Comparison of ENCODE assay signal across 1 cellular context in genomic region chr5:109511980-109512744, GRCh38.
A peak's percentile ranks its signal among the peaks of the same experiment; 100 is the strongest.
TF ChIP-seq lines count a peak whose summit lies in the region.

No MANE protein-coding gene starts in this region.

TF ChIP-seq in K562, 482 proteins besides CTCF, POLR2A, EP300 and RAD21 (continued from another document and continues in another):
- TF ChIP-seq POLR3G (IDR thresholded peaks at IDR 0.05; ENCODE audit: extremely low read depth, insufficient read length, insufficient replicate concordance) (no peak), XRCC3 (IDR thresholded peaks at IDR 0.05) (no peak), STAT5B (CRISPR knock-in tag; IDR thresholded peaks at IDR 0.05) (no peak), SPI1 (IDR thresholded peaks at IDR 0.05; ENCODE audit: borderline replicate concordance, low read depth, low read length) (peak; percentile 51; the same call in 1 of the 2 replicates), KLF16 (IDR thresholded peaks at IDR 0.05) (0 out of 2 replicates have a peak, but pooled peaks have one; percentile 38), BHLHE40 (IDR thresholded peaks at IDR 0.05; ENCODE audit: low read length) (no peak), TFE3 (CRISPR knock-in tag; IDR thresholded peaks at IDR 0.05) (no peak), NFE2L1 (tag; IDR thresholded peaks at IDR 0.05; ENCODE audit: borderline replicate concordance, low read depth) (no peak), ZNF639 (CRISPR knock-in tag; conservative IDR thresholded peaks at IDR 0.05 in 1 of 2, IDR thresholded peaks at IDR 0.05 in 1 of 2) (0 out of 4 replicates have a peak, but pooled peaks of 1 of the 2 experiments have one; percentile 31), MAFG (tag; conservative IDR thresholded peaks at IDR 0.05) (no peak), CHD1 (IDR thresholded peaks at IDR 0.05; ENCODE audit: low read length) (no peak), ZNF586 (CRISPR knock-in tag; conservative IDR thresholded peaks at IDR 0.05) (no peak), TAL1 (IDR thresholded peaks at IDR 0.05) (peak; percentile 55), POLR2B (IDR thresholded peaks at IDR 0.05; ENCODE audit: low read depth, partially characterized antibody) (no peak), MCM3 (IDR thresholded peaks at IDR 0.05) (no peak), CXXC5 (CRISPR knock-in tag; IDR thresholded peaks at IDR 0.05) (peak; percentile 31; the same call in 1 of the 2 replicates), ILF3 (IDR thresholded peaks at IDR 0.05; ENCODE audit: borderline replicate concordance) (no peak), FOS (IDR thresholded peaks at IDR 0.05; ENCODE audit: extremely low read depth, insufficient read length) (no peak), ATF3 (IDR thresholded peaks at IDR 0.05) (no peak), ATF3 (CRISPR knock-in tag; conservative IDR thresholded peaks at IDR 0.05) (no peak), SMAD2 (IDR thresholded peaks at IDR 0.05; ENCODE audit: low read depth, low read length) (no peak), BRF1 (IDR thresholded peaks at IDR 0.05; ENCODE audit: borderline replicate concordance, extremely low read depth, insufficient read length) (no peak), POLR2AphosphoS5 (IDR thresholded peaks at IDR 0.05; ENCODE audit: control insufficient read depth, insufficient read depth, low read depth, low read length) (no peak), HDAC6 (IDR thresholded peaks at IDR 0.05; ENCODE audit: low read depth, low read length) (no peak), TCF7 (IDR thresholded peaks at IDR 0.05; ENCODE audit: borderline replicate concordance) (no peak), SMAD4 (CRISPR knock-in tag; conservative IDR thresholded peaks at IDR 0.05) (0 out of 2 replicates have a peak, but pooled peaks have one; percentile 37), ZNF717 (CRISPR knock-in tag; IDR thresholded peaks at IDR 0.05) (no peak), SAFB2 (IDR thresholded peaks at IDR 0.05; ENCODE audit: borderline replicate concordance, low read depth, low read length, severe bottlenecking) (no peak), SMARCB1 (IDR thresholded peaks at IDR 0.05; ENCODE audit: insufficient read length, low read depth) (no peak), ZNF165 (CRISPR knock-in tag; IDR thresholded peaks at IDR 0.05; ENCODE audit: borderline replicate concordance) (no peak), MYC (IDR thresholded peaks at IDR 0.05; ENCODE audit: low read depth, low read length) (no peak), MYC (CRISPR knock-in tag; IDR thresholded peaks at IDR 0.05; ENCODE audit: borderline replicate concordance, low read depth) (no peak), NCOR1 (IDR thresholded peaks at IDR 0.05) (peak; percentile 40; the same call in 1 of the 2 replicates), MTA2 (IDR thresholded peaks at IDR 0.05; ENCODE audit: low read depth) (peak; percentile 29; the same call in 1 of the 2 replicates), THRAP3 (IDR thresholded peaks at IDR 0.05; ENCODE audit: borderline replicate concordance) (no peak), CREBBP (IDR thresholded peaks at IDR 0.05; ENCODE audit: low read depth, low read length) (no peak), CBFA2T2 (conservative IDR thresholded peaks at IDR 0.05) (peak; percentile 40; the same call in 1 of the 2 replicates), DPF2 (IDR thresholded peaks at IDR 0.05) (peak; percentile 64), MTA1 (IDR thresholded peaks at IDR 0.05; ENCODE audit: borderline replicate concordance) (no peak), ID3 (CRISPR knock-in tag; IDR thresholded peaks at IDR 0.05) (no peak), ID3 (tag; IDR thresholded peaks at IDR 0.05) (no peak), PBX2 (CRISPR knock-in tag; IDR thresholded peaks at IDR 0.05; ENCODE audit: low read depth) (no peak), PBX2 (tag; conservative IDR thresholded peaks at IDR 0.05; ENCODE audit: low read depth) (peak; percentile 91), ZNF316 (IDR thresholded peaks at IDR 0.05) (no peak), RBM22 (IDR thresholded peaks at IDR 0.05; ENCODE audit: low read depth, low read length, poor library complexity, severe bottlenecking) (no peak), ZNF41 (CRISPR knock-in tag; conservative IDR thresholded peaks at IDR 0.05) (no peak), MAZ (CRISPR knock-in tag; conservative IDR thresholded peaks at IDR 0.05 in 1 of 2, IDR thresholded peaks at IDR 0.05 in 1 of 2) (0 out of 4 replicates have a peak, but pooled peaks of 1 of the 2 experiments have one; percentile 26), PKNOX1 (IDR thresholded peaks at IDR 0.05) (peak; percentile 74), TEAD1 (CRISPR knock-in tag; IDR thresholded peaks at IDR 0.05) (no peak), CREM (IDR thresholded peaks at IDR 0.05; ENCODE audit: low read depth) (no peak), ATF7 (IDR thresholded peaks at IDR 0.05) (no peak), ZNF644 (tag; IDR thresholded peaks at IDR 0.05; ENCODE audit: low read depth) (no peak), DNMT1 (IDR thresholded peaks at IDR 0.05) (no peak), HES1 (IDR thresholded peaks at IDR 0.05; ENCODE audit: low read depth) (no peak), NCOA2 (IDR thresholded peaks at IDR 0.05; ENCODE audit: partially characterized antibody in 2 of 2) (no peak), ZNF143 (CRISPR knock-in tag; IDR thresholded peaks at IDR 0.05) (no peak), SREBF2 (CRISPR knock-in tag; IDR thresholded peaks at IDR 0.05) (no peak), ZNF766 (CRISPR knock-in tag; conservative IDR thresholded peaks at IDR 0.05) (0 out of 2 replicates have a peak, but pooled peaks have one; percentile 62), CBX3 (IDR thresholded peaks at IDR 0.05; ENCODE audit: borderline replicate concordance in 1 of 2, low read length in 2 of 2) (no peak), PRDM10 (IDR thresholded peaks at IDR 0.05; ENCODE audit: partially characterized antibody) (no peak), HCFC1 (IDR thresholded peaks at IDR 0.05; ENCODE audit: low read depth, low read length) (no peak), MEIS2 (IDR thresholded peaks at IDR 0.05; ENCODE audit: partially characterized antibody) (peak; percentile 92), ZNF764 (CRISPR knock-in tag; IDR thresholded peaks at IDR 0.05; ENCODE audit: low read depth) (no peak), ARID1B (IDR thresholded peaks at IDR 0.05) (peak; percentile 78), SNAPC5 (CRISPR knock-in tag; IDR thresholded peaks at IDR 0.05) (no peak), DEAF1 (CRISPR knock-in tag; IDR thresholded peaks at IDR 0.05) (no peak)
